Comparison of ENCODE assay signal across 30 cellular contexts in genomic region chr6:134945045-134945444, GRCh38. TPM values are rescaled to one million over a fixed set of nuclear protein-coding genes. Genes with fewer than 3 reads are reported as not detected.
"Had no signal": no experiment of that assay in that cellular context is flagged by ENCODE, and none has a peak within 500 bp of the region (broad histone marks: within the 10 kb centered on the region; RNA-seq: fewer than 3 reads in every experiment).

No MANE protein-coding gene starts in this region.

- H3K27me3 Mint-ChIP-seq: dendritic cell treated with granulocyte-macrophage colony-stimulating factor and Interleukin-4, amounts not matched to agents 40 ng/mL and 50 ng/mL, for 4 days; effector memory CD8-positive, alpha-beta T cell had no signal

- H3K27me3 ChIP-seq: colonic mucosa, dorsolateral prefrontal cortex, esophagus muscularis mucosa, esophagus squamous epithelium, foreskin keratinocyte, gastrocnemius medialis, gastroesophageal sphincter, heart left ventricle, heart right ventricle had no signal

- H3K36me3 ChIP-seq: colonic mucosa, esophagus squamous epithelium, gastrocnemius medialis, gastroesophageal sphincter, heart left ventricle, heart right ventricle had no signal

- ATAC-seq: effector memory CD8-positive, alpha-beta T cell; esophagus mucosa; foreskin keratinocyte; gastrocnemius medialis; gastroesophageal sphincter; heart left ventricle; heart right ventricle had no signal

- H3K4me1 ChIP-seq: colonic mucosa, esophagus squamous epithelium, foreskin keratinocyte, gastrocnemius medialis, gastroesophageal sphincter, heart left ventricle, heart right ventricle had no signal

- DNase-seq: colonic mucosa; cortex of kidney; dermis blood vessel endothelial cell; dorsolateral prefrontal cortex; effector CD4-positive, alpha-beta T cell; effector CD8-positive, alpha-beta T cell; effector memory CD4-positive, alpha-beta T cell; effector memory CD8-positive, alpha-beta T cell; endodermal cell; erythroblast; esophagus squamous epithelium; foreskin fibroblast; foreskin keratinocyte; foreskin melanocyte; gastrocnemius medialis; glutamatergic neuron; head of caudate nucleus; heart left ventricle; heart right ventricle had no signal

- H3K9me3 Mint-ChIP-seq: dendritic cell treated with granulocyte-macrophage colony-stimulating factor and Interleukin-4, amounts not matched to agents 40 ng/mL and 50 ng/mL, for 4 days; effector memory CD8-positive, alpha-beta T cell; endodermal cell had no signal

- H3K4me1 Mint-ChIP-seq: endodermal cell had no signal

- FAIRE-seq: colon, endometrium, endothelial cell of umbilical vein, frontal cortex had no signal

- H3K4me3 ChIP-seq: colonic mucosa, coronary artery, dorsolateral prefrontal cortex, esophagus muscularis mucosa, esophagus squamous epithelium, gastrocnemius medialis, gastroesophageal sphincter, heart left ventricle, heart right ventricle had no signal

- H3K27ac ChIP-seq: colonic mucosa, coronary artery, dorsolateral prefrontal cortex, epithelial cell of prostate, esophagus muscularis mucosa, esophagus squamous epithelium, foreskin keratinocyte, gastrocnemius medialis, gastroesophageal sphincter, heart left ventricle, heart right ventricle had no signal

- H3K27ac Mint-ChIP-seq: dendritic cell treated with granulocyte-macrophage colony-stimulating factor and Interleukin-4, amounts not matched to agents 40 ng/mL and 50 ng/mL, for 4 days; effector memory CD8-positive, alpha-beta T cell; endodermal cell had no signal

- H3K9me3 ChIP-seq: colonic mucosa, esophagus muscularis mucosa, esophagus squamous epithelium, gastroesophageal sphincter had no signal

- H3K4me3 Mint-ChIP-seq: dendritic cell treated with granulocyte-macrophage colony-stimulating factor and Interleukin-4, amounts not matched to agents 40 ng/mL and 50 ng/mL, for 4 days; effector memory CD8-positive, alpha-beta T cell; endodermal cell had no signal

RNA-seq across cellular contexts. Expression of gene ALDH8A1, which starts 4.9 kb away (rescaled TPM):
- total RNA-seq: endodermal cell, fibroblast of villous mesenchyme had no signal
